Comparison of ENCODE assay signal across 1 cellular context in the genomic region with DNA sequence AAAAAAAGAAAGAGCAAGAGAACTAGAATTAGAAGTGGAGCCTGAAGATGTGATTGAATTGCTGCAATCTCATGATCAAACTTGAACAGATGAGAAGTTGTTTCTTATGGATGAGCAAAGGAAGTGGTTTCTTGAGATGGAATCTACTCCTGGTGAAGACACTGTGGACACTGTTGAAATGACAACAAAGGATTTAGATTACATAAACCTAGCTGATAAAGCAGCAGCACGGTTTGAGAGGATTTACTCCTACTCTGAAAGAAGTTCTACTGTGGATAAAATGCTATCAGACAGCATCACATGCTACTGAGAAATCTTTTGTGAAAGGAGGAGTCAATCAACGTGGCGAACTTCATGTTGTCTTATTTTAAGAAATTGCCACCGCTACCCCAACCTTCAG. TPM values are rescaled to one million over a fixed set of nuclear protein-coding genes. Genes with fewer than 3 reads are reported as not detected.
"Had no signal": no experiment of that assay in that cellular context is flagged by ENCODE, and none has a peak within 500 bp of the region (broad histone marks: within the 10 kb centered on the region; RNA-seq: fewer than 3 reads in every experiment).

No MANE protein-coding gene starts in this region.

RNA-seq across cellular contexts. Expression of gene MAP6D1, which starts 51.8 kb away (rescaled TPM):
- polyA plus RNA-seq: aorta had no signal
